In the genomic region with DNA sequence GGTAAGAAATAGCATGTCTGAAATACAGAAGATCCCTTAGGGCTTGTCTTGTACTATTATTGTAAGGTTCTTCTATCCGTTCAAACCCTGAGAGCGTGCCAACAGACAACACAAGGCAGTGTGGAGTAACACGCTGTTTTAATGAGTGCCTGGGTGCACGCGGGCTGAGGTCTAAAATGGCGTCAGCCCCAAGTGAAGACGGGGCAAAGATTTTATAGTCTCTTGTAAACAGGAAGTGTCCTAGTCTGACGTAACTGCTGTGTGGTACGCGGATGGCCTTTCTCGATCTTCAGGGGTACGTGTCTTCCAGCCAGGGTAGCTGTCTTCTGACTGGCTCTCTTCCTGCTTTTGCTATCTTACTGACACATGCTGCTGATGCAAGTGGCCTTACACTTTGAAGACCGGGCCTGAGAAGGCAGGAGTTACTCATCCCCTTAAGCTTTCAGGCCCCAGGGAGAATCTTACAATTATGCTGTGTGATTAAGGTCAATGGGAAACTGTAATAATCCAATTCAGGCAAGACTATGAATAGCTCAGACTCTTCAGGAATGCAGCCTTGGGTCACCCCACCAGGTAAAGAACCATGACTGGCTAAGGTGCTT, we compare ENCODE assay signal across 11 cellular contexts.
"Had no signal": no experiment of that assay in that cellular context is flagged by ENCODE, and none has a peak within 500 bp of the region (broad histone marks: within the 10 kb centered on the region; RNA-seq: fewer than 3 reads in every experiment).

No MANE protein-coding gene starts in this region.

- H3K4me1 ChIP-seq: left ventricle myocardium inferior had no signal

- DNase-seq: activated CD4-positive, CD25-positive, alpha-beta regulatory T cell treated with anti-CD3 and anti-CD28 coated beads, Interleukin-2, amount 50 U/mL, for 72 hours; activated naive CD4-positive, alpha-beta T cell; activated naive CD8-positive, alpha-beta T cell treated with anti-CD3 and anti-CD28 coated beads, Interleukin-2, amount 10 ng/mL, durations not matched to agents 7 days and 5 days; activated T-cell treated with anti-CD3 and anti-CD28 coated beads for 4 hours; brain microvascular endothelial cell; kidney; left ventricle myocardium inferior; naive thymus-derived CD8-positive, alpha-beta T cell; retina had no signal

- FAIRE-seq: kidney had no signal

- H3K4me3 ChIP-seq: left ventricle myocardium inferior had no signal

- H3K27ac ChIP-seq: brain microvascular endothelial cell, left ventricle myocardium inferior, neutrophil had no signal

- ATAC-seq: naive thymus-derived CD8-positive, alpha-beta T cell; stimulated activated effector memory CD8-positive, alpha-beta T cell treated with anti-CD3 and anti-CD28 coated beads, Interleukin-12 subunit alpha, Interleukin-12 subunit beta, amount 100 ng/mL, for 72 hours had no signal

- H3K36me3 ChIP-seq: brain microvascular endothelial cell, left ventricle myocardium inferior, neutrophil had no signal

- H3K27me3 ChIP-seq: brain microvascular endothelial cell, neutrophil had no signal
